21 cellular contexts compared by ENCODE assay signal in genomic region chr16:79623076-79623475, GRCh38. TPM values are rescaled to one million over a fixed set of nuclear protein-coding genes. Genes with fewer than 3 reads are reported as not detected.
"Had no signal": no experiment of that assay in that cellular context is flagged by ENCODE, and none has a peak within 500 bp of the region (broad histone marks: within the 10 kb centered on the region; RNA-seq: fewer than 3 reads in every experiment).

No MANE protein-coding gene starts in this region.

- H3K27ac ChIP-seq: VCaP had no signal

- DNase-seq: activated CD4-positive, alpha-beta memory T cell treated with anti-CD3 and anti-CD28 coated beads, Interleukin-2, amount 10 ng/mL, durations not matched to agents 7 days and 5 days; activated CD4-positive, alpha-beta T cell treated with anti-CD3 and anti-CD28 coated beads, Interleukin-2, amount 50 U/mL, for 1 hour; activated CD4-positive, CD25-positive, alpha-beta regulatory T cell; activated gamma-delta T cell; activated naive CD4-positive, alpha-beta T cell treated with anti-CD3 and anti-CD28 coated beads for 36 hours; activated T-cell treated with anti-CD3 and anti-CD28 coated beads for 4 hours; activated T-cell treated with anti-CD3 and anti-CD28 coated beads, Interleukin-2, amount 50 U/mL, for 48 hours; amygdala; KG1; NCI-H1092; NCI-H1930; NCI-H446; NCI-H524; NCI-H748 treated with DMSO at 0.1 percent for 48 hours; SIG-M5; T-helper 17 cell; T1000 had no signal

- ATAC-seq: activated T-helper 17 cell treated with anti-CD3 and anti-CD28 coated beads, Interleukin-2, amount 50 U/mL, for 72 hours; T-helper 17 cell had no signal

RNA-seq across cellular contexts. Expression of gene MAF, which starts 22.5 kb away (rescaled TPM):
- total RNA-seq: OCI-LY7 had no signal
- polyA plus RNA-seq: IgD-negative memory B cell had no signal
